8 cellular contexts compared by ENCODE assay signal in the genomic region with DNA sequence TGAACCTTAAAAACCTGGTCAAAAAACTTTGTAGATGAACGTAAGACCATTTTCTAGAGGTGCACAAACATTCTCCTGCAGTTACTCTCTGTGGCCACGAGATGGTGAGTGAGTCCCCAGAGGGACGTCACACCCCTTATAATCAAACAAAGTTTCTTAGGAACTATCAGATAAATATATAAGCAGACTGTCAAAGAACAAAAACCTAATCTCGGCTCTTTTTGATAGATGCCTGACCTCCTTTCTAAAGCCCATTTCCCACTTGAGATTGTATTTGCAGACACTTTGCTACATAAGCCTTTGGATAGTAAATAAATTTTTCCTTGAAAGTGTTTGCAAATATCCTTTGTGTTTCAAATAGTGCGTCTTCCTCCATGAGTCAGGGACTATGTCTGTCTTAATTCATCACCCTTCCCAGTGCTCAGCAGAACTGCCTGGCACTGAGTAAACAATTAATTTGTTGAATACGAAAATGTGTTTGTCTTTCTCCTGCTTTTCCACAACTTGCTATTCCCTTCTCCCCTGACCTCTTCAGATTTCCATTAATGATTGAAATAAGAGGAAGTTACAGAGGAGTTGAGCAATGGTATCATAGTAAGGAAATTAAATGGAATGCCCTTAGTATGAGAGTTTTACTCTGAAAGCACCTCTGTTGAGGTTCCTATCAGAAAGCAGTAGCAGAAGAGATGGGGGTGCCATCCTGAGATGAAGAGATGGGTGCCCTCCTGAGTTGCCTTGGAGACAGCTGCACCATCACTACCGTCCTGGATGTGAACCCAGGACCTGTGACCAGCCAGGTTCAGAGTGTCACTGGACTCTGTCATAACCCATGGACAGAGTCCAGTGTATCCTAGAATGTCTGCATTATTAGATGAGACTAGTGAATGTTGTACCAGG. TPM values are rescaled to one million over a fixed set of nuclear protein-coding genes. Genes with fewer than 3 reads are reported as not detected.
DNase-seq lines count a peak whose midpoint lies in the region; ATAC-seq and TF ChIP-seq lines count a peak whose summit lies in the region.

No MANE protein-coding gene starts in this region.

- WGBS in psoas muscle, 3 donors, result 42 to 53% (median 46%) methylated on average over 7 of the region's 7 CpGs

- ATAC-seq in HG03103 (IDR thresholded peaks at IDR 0.05; ENCODE audit: low read depth, unreplicated experiment), result peak; percentile 79
- ATAC-seq in psoas muscle, result peak; percentile 61 to 86 (median 64)

- H3K27me3 ChIP-seq in psoas muscle (ENCODE audit: insufficient read depth in 3 of 3, low read length in 2 of 3), result no peaks in the 10 kb centered on the region

- intact Hi-C loops in psoas muscle (cut with DNase I), result loop anchor here (2.0 to 10.0 kb wide), 5 partner anchors 55 to 995 kb away; no protein-coding TSS in a partner anchor

- H3K27ac ChIP-seq in psoas muscle, result no peak overlapping the region

- H3K36me3 ChIP-seq in psoas muscle (ENCODE audit: insufficient read depth in 1 of 2, low read depth in 1 of 2), result peaks cover 0 to 23% of the 10 kb centered on the region in 2 donors

- H3K4me3 ChIP-seq in GM12865 (ENCODE audit: low read depth, low read length) (no peak overlapping the region), psoas muscle (no peak overlapping the region)

- H3K4me1 ChIP-seq in psoas muscle, result no peaks in the 10 kb centered on the region

- DNase-seq in AG09319 (ENCODE audit: extremely low read depth, low read depth) (peak; percentile 19), GM12865 (ENCODE audit: low read depth) (peak; percentile 47), NCI-H69 (lab: John Stamatoyannopoulos, UW) (peak; percentile 50), glomerular endothelial cell (ENCODE audit: extremely low read depth, low read depth, low spot score) (peak; percentile 75), psoas muscle (no peak), NCI-H1436 treated with DMSO at 0.1 percent for 48 hours (lab: John Stamatoyannopoulos, UW) (no peak)
- peak; percentile 26 for DNase-seq in activated naive CD4-positive, alpha-beta T cell treated with anti-CD3 and anti-CD28 coated beads, Interleukin-2, amount 50 U/mL, for 16 hours

- no peaks in the 10 kb centered on the region for H3K9me3 ChIP-seq in psoas muscle

- TF ChIP-seq CTCF in AG09319 (IDR thresholded peaks at IDR 0.05; ENCODE audit: low read depth, low read length), result peak; percentile 88
- peak; percentile 74 for TF ChIP-seq CTCF in GM12865 (IDR thresholded peaks at IDR 0.05; ENCODE audit: insufficient read depth, low read depth, low read length, missing control alignments)
- peak; percentile 94 for TF ChIP-seq CTCF in psoas muscle (IDR thresholded peaks at IDR 0.05)

RNA-seq across cellular contexts. Expression of gene RAVER2, which starts 57.8 kb away (rescaled TPM):
- total RNA-seq in glomerular endothelial cell (8.3 and 9.8 TPM in 2 replicates), psoas muscle (10 to 100 TPM in 2 of 4 donors, 1 to 10 TPM in 2; 6.7 to 12.3 (median 10.2) TPM)
- polyA plus RNA-seq in psoas muscle, result 1 to 10 TPM; 1.5 to 9.0 (median 4.8) TPM

Comparison
In these comparisons a context has a peak if more than half of its experiments do, and no peak if none do; other contexts are left out.
1. DNase-seq: peak in AG09319 (single experiment), GM12865 (single experiment), NCI-H69 (single experiment), activated naive CD4-positive, alpha-beta T cell treated with anti-CD3 and anti-CD28 coated beads, Interleukin-2, amount 50 U/mL, for 16 hours (single experiment) and glomerular endothelial cell (single experiment); none in psoas muscle (0 of 2) and NCI-H1436 treated with DMSO at 0.1 percent for 48 hours (single experiment).
2. Peak in every context shown above with its lines, with median percentiles within 50 percentile points of each other: CTCF ChIP-seq.